In genomic region chr9:112032009-112032408, GRCh38 we compare ENCODE assay signal across 12 cellular contexts.
A peak's percentile ranks its signal among the peaks of the same experiment; 100 is the strongest.
DNase-seq lines count a peak whose midpoint lies in the region; ATAC-seq, FAIRE-seq and TF ChIP-seq lines count a peak whose summit lies in the region.
"Had no signal": no experiment of that assay in that cellular context is flagged by ENCODE, and none has a peak within 500 bp of the region (broad histone marks: within the 10 kb centered on the region; RNA-seq: fewer than 3 reads in every experiment).

No MANE protein-coding gene starts in this region.

- POLR2A ChIA-PET in activated naive CD8-positive, alpha-beta T cell treated with anti-CD3 and anti-CD28 coated beads, Interleukin-2, amount 10 ng/mL, durations not matched to agents 7 days and 5 days (lab: Charles Lee) = interaction anchor here (1.4 kb wide), 1 partner anchor 135 kb away, joined by 4 read pairs; the partner anchor contains the start of gene UGCG
- POLR2A ChIA-PET in T-cell (lab: Charles Lee) = interaction anchor here in 1 of 2 donors (0.7 kb wide), 1 partner anchor 1368 kb away, joined by 3 read pairs; no protein-coding TSS in a partner anchor
- POLR2A ChIA-PET in Caco-2 (lab: Charles Lee) = no interaction called here

- peak; percentile 82 for TF ChIP-seq POLR2A in GM12892 (IDR thresholded peaks at IDR 0.05; ENCODE audit: low read depth, low read length)

- intact Hi-C loops in Caco-2 (cut with micrococcal nuclease; ENCODE audit: unreplicated experiment) = no loop called here

- H3K4me1 Mint-ChIP-seq in activated naive CD8-positive, alpha-beta T cell treated with anti-CD3 and anti-CD28 coated beads, Interleukin-2, amount 10 ng/mL, durations not matched to agents 7 days and 5 days = peaks cover 49% of the 10 kb centered on the region
- H3K4me1 Mint-ChIP-seq in T-cell (peaks cover 46 to 76% (median 57%) of the 10 kb centered on the region in 3 donors), Caco-2 (ENCODE audit: low read depth, unreplicated experiment) (peaks cover 38% of the 10 kb centered on the region)

- peaks cover 23% of the 10 kb centered on the region for H3K4me1 ChIP-seq in Caco-2

- FAIRE-seq in GM12892 (lab: Jason Lieb, UNC) = peak; percentile 88
- FAIRE-seq: G401.6 had no signal

- H3K27me3 ChIP-seq in H7 (ENCODE audit: control insufficient read depth, insufficient read depth, low read length) (no peaks in the 10 kb centered on the region), Caco-2 (replicated peaks; ENCODE audit: control insufficient read depth, insufficient read depth, low read length) (no peaks in the 10 kb centered on the region)
- H3K27me3 ChIP-seq: neural progenitor cell had no signal

- BruUV-seq in Caco-2 (replicated peaks; lab: Mats Ljungman, UMichigan) = no TSS peak

- H3K4me3 ChIP-seq in H7 (ENCODE audit: insufficient read depth, low read depth, low read length) = no peak overlapping the region
- H3K4me3 ChIP-seq in Caco-2 (ENCODE audit: low read depth, low read length) = no peak overlapping the region
- H3K4me3 ChIP-seq: neural progenitor cell, SK-N-MC had no signal

- no peak for TF ChIP-seq CTCF in Caco-2 (IDR thresholded peaks at IDR 0.05; ENCODE audit: insufficient read depth in 1 of 2, low read depth in 1 of 2, low read length in 1 of 2, severe bottlenecking in 1 of 2, unreplicated experiment in 1 of 2)

- H3K27me3 Mint-ChIP-seq in activated naive CD8-positive, alpha-beta T cell treated with anti-CD3 and anti-CD28 coated beads, Interleukin-2, amount 10 ng/mL, durations not matched to agents 7 days and 5 days = no peaks in the 10 kb centered on the region
- H3K27me3 Mint-ChIP-seq in T-cell = no peaks in the 10 kb centered on the region
- H3K27me3 Mint-ChIP-seq in Caco-2 (ENCODE audit: insufficient read depth, unreplicated experiment) = no peaks in the 10 kb centered on the region

- DNase-seq in GM12892 (ENCODE audit: insufficient read length) (no peak), H7 (no peak), T-cell (no peak), Caco-2 (no peak)
- no peak for DNase-seq in activated naive CD8-positive, alpha-beta T cell treated with anti-CD3 and anti-CD28 coated beads, Interleukin-2, amount 10 ng/mL, durations not matched to agents 7 days and 5 days
- no peak for DNase-seq in stimulated activated CD8-positive, alpha-beta memory T cell treated with anti-CD3 and anti-CD28 coated beads, Interleukin-4, amount 100 ng/mL, for 48 hours
- DNase-seq: KG1 had no signal

- CTCF ChIA-PET in T-cell (lab: Charles Lee) = interaction anchor here in 1 of 2 donors (0.6 kb wide), 1 partner anchor 152 kb away, joined by 4 read pairs; no protein-coding TSS in a partner anchor
- CTCF ChIA-PET in Caco-2 (lab: Charles Lee) = no interaction called here

- H3K4me3 Mint-ChIP-seq in activated naive CD8-positive, alpha-beta T cell treated with anti-CD3 and anti-CD28 coated beads, Interleukin-2, amount 10 ng/mL, durations not matched to agents 7 days and 5 days = no peak overlapping the region
- H3K4me3 Mint-ChIP-seq in T-cell (no peak overlapping the region), Caco-2 (ENCODE audit: unreplicated experiment) (no peak overlapping the region)
- H3K4me3 Mint-ChIP-seq: neural progenitor cell had no signal

- H3K27ac Mint-ChIP-seq in activated naive CD8-positive, alpha-beta T cell treated with anti-CD3 and anti-CD28 coated beads, Interleukin-2, amount 10 ng/mL, durations not matched to agents 7 days and 5 days = peak overlapping the region; percentile 10
- H3K27ac Mint-ChIP-seq in T-cell (peak overlapping the region in 1 of 2 donors; percentile 68), Caco-2 (ENCODE audit: unreplicated experiment) (no peak overlapping the region)
- H3K27ac Mint-ChIP-seq: neural progenitor cell had no signal

- H3K9me3 Mint-ChIP-seq in activated naive CD8-positive, alpha-beta T cell treated with anti-CD3 and anti-CD28 coated beads, Interleukin-2, amount 10 ng/mL, durations not matched to agents 7 days and 5 days = no peaks in the 10 kb centered on the region
- no peaks in the 10 kb centered on the region for H3K9me3 Mint-ChIP-seq in T-cell
- no peaks in the 10 kb centered on the region for H3K9me3 Mint-ChIP-seq in Caco-2 (ENCODE audit: unreplicated experiment)
- H3K9me3 Mint-ChIP-seq: neural progenitor cell had no signal

- ATAC-seq in GM19395 (IDR thresholded peaks at IDR 0.05; ENCODE audit: unreplicated experiment) = peak; percentile 61
- peak; percentile 40 for ATAC-seq in HG03066 (IDR thresholded peaks at IDR 0.05; ENCODE audit: low read depth, unreplicated experiment)
- ATAC-seq in activated naive CD8-positive, alpha-beta T cell treated with anti-CD3 and anti-CD28 coated beads, Interleukin-2, amount 10 ng/mL, durations not matched to agents 7 days and 5 days (ENCODE audit: low read depth) = no peak
- no peak for ATAC-seq in T-cell (replicated peaks in 1 of 4)

- H3K36me3 ChIP-seq in H7 (replicated peaks; ENCODE audit: control insufficient read depth, insufficient read depth, low read length) = no peaks in the 10 kb centered on the region
- peaks cover 2% of the 10 kb centered on the region; the same call in 1 of the 2 replicates for H3K36me3 ChIP-seq in Caco-2 (ENCODE audit: control insufficient read depth, insufficient read depth, low read length)
- H3K36me3 ChIP-seq: neural progenitor cell had no signal

- H3K36me3 Mint-ChIP-seq in activated naive CD8-positive, alpha-beta T cell treated with anti-CD3 and anti-CD28 coated beads, Interleukin-2, amount 10 ng/mL, durations not matched to agents 7 days and 5 days = peaks cover 31% of the 10 kb centered on the region
- H3K36me3 Mint-ChIP-seq in T-cell (peaks cover 2% of the 10 kb centered on the region), Caco-2 (ENCODE audit: insufficient read depth, unreplicated experiment) (peaks cover 14% of the 10 kb centered on the region)
- H3K36me3 Mint-ChIP-seq: neural progenitor cell had no signal

- no peaks in the 10 kb centered on the region for H3K9me3 ChIP-seq in Caco-2

Comparison
In these comparisons a context has a peak if more than half of its experiments do, and no peak if none do; other contexts are left out.
1. ATAC-seq: peak in GM19395 (single experiment) and HG03066 (single experiment); none in activated naive CD8-positive, alpha-beta T cell treated with anti-CD3 and anti-CD28 coated beads, Interleukin-2, amount 10 ng/mL, durations not matched to agents 7 days and 5 days (single experiment) and T-cell (0 of 4).